Comparison of ENCODE assay signal across 10 cellular contexts in the genomic region with DNA sequence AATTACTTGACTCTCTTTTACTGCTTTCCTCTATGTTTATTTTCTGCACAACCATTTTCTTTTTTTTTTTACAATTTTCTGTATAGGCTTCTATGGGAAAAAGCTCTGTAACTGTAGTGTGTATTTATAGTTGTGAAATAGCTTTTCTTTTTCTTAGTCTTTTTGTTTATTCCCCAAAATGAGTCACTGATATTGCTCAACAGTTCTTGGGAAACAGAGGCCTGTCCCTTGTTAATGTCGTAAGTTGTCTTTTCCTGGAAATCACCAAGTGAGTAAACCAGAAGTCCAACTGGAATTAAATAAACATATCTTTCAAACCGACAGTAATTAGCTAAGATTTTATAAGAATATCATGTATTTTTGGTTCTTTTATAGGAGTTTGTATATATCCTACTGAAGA.
DNase-seq lines count a peak whose midpoint lies in the region; ATAC-seq, FAIRE-seq and TF ChIP-seq lines count a peak whose summit lies in the region.
"Had no signal": no experiment of that assay in that cellular context is flagged by ENCODE, and none has a peak within 500 bp of the region (broad histone marks: within the 10 kb centered on the region; RNA-seq: fewer than 3 reads in every experiment).

No MANE protein-coding gene starts in this region.

- H3K4me1 Mint-ChIP-seq in osteocyte (ENCODE audit: unreplicated experiment) (peaks cover 3% of the 10 kb centered on the region), mesothelial cell of epicardium (peaks cover 2% of the 10 kb centered on the region)
- H3K4me1 Mint-ChIP-seq: H9 had no signal

- no peaks in the 10 kb centered on the region for H3K9me3 Mint-ChIP-seq in osteocyte (ENCODE audit: unreplicated experiment)
- peaks cover under 1% of the 10 kb centered on the region for H3K9me3 Mint-ChIP-seq in mesothelial cell of epicardium

- DNase-seq in CD1c-positive myeloid dendritic cell (ENCODE audit: extremely low spot score), result peak; percentile 95
- DNase-seq in RCC 7860 (ENCODE audit: low spot score), result peak; percentile 14
- DNase-seq in fibroblast of lung (ENCODE audit: low read depth in 2 of 2), result peak; percentile 91 to 100
- no peak for DNase-seq in osteocyte (ENCODE audit: extremely low spot score, unreplicated experiment)
- no peak for DNase-seq in SJCRH30
- DNase-seq in OCI-M2 (lab: John Stamatoyannopoulos, UW; ENCODE audit: unreplicated experiment), result no peak
- DNase-seq in mesothelial cell of epicardium (ENCODE audit: low spot score in 2 of 2, unreplicated experiment in 2 of 2), result no peak
- DNase-seq: H9, NCI-H1930 had no signal

- H3K79me2 ChIP-seq in fibroblast of lung (ENCODE audit: control insufficient read depth, insufficient read depth, low read length), result no peaks in the 10 kb centered on the region

- no peak overlapping the region for H2AFZ ChIP-seq in fibroblast of lung (ENCODE audit: low read length)

- TF ChIP-seq CTCF in fibroblast of lung (conservative IDR thresholded peaks at IDR 0.05 in 1 of 2, IDR thresholded peaks at IDR 0.05 in 1 of 2; ENCODE audit: low read depth in 1 of 2, low read length in 2 of 2), result no peak
- TF ChIP-seq CTCF in osteocyte (IDR thresholded peaks at IDR 0.05), result no peak
- TF ChIP-seq CTCF in mesothelial cell of epicardium (IDR thresholded peaks at IDR 0.05; ENCODE audit: unreplicated experiment), result no peak

- H3K9me3 ChIP-seq in fibroblast of lung (ENCODE audit: control insufficient read depth, insufficient read depth, low read depth, low read length), result no peaks in the 10 kb centered on the region
- H3K9me3 ChIP-seq in SJCRH30 (replicated peaks), result peaks cover 3% of the 10 kb centered on the region; the same call in 1 of the 2 replicates

- H3K4me2 ChIP-seq in fibroblast of lung (ENCODE audit: extremely low read depth, insufficient read depth, low read length), result no peak overlapping the region

- no peak overlapping the region for H3K9ac ChIP-seq in fibroblast of lung (ENCODE audit: insufficient read depth, low read length)

- H3K27me3 ChIP-seq in fibroblast of lung (ENCODE audit: control insufficient read depth, insufficient read depth, low read length), result no peaks in the 10 kb centered on the region
- no peaks in the 10 kb centered on the region for H3K27me3 ChIP-seq in SJCRH30

- H3K36me3 ChIP-seq in fibroblast of lung (ENCODE audit: control insufficient read depth, insufficient read depth, low read length) (no peaks in the 10 kb centered on the region), SJCRH30 (no peaks in the 10 kb centered on the region)

- H3K27ac ChIP-seq in fibroblast of lung (ENCODE audit: insufficient read depth, low read length) (peak overlapping the region; percentile 68), SJCRH30 (no peak overlapping the region)

- peak overlapping the region; percentile 63 for H3K27ac Mint-ChIP-seq in osteocyte (ENCODE audit: unreplicated experiment)
- no peak overlapping the region for H3K27ac Mint-ChIP-seq in mesothelial cell of epicardium
- H3K27ac Mint-ChIP-seq: H9 had no signal

- FAIRE-seq in RCC 7860 (lab: Jason Lieb, UNC), result peak; percentile 38

- H3K27me3 Mint-ChIP-seq in osteocyte (ENCODE audit: unreplicated experiment) (peaks cover 10% of the 10 kb centered on the region), mesothelial cell of epicardium (ENCODE audit: low read depth) (no peaks in the 10 kb centered on the region)

- H3K4me3 ChIP-seq in fibroblast of lung (replicated peaks in 1 of 4; ENCODE audit: control extremely low read depth in 1 of 4, insufficient read depth in 1 of 4, low read depth in 3 of 4, low read length in 4 of 4), result no peak overlapping the region
- H3K4me3 ChIP-seq in SJCRH30, result no peak overlapping the region

- ATAC-seq in HG03045 (IDR thresholded peaks at IDR 0.05; ENCODE audit: unreplicated experiment), result no peak

- H4K20me1 ChIP-seq in fibroblast of lung (ENCODE audit: control insufficient read depth, extremely low read depth, insufficient read depth, low read length), result no peaks in the 10 kb centered on the region

- H3K36me3 Mint-ChIP-seq in osteocyte (ENCODE audit: unreplicated experiment), result no peaks in the 10 kb centered on the region
- no peaks in the 10 kb centered on the region for H3K36me3 Mint-ChIP-seq in mesothelial cell of epicardium

- H3K4me3 Mint-ChIP-seq in osteocyte (ENCODE audit: unreplicated experiment), result no peak overlapping the region
- no peak overlapping the region for H3K4me3 Mint-ChIP-seq in mesothelial cell of epicardium
- H3K4me3 Mint-ChIP-seq: H9 had no signal

- H3K4me1 ChIP-seq in fibroblast of lung (ENCODE audit: control insufficient read depth, extremely low read depth, insufficient read depth, low read length) (peaks cover 4% of the 10 kb centered on the region), SJCRH30 (no peaks in the 10 kb centered on the region)

Comparison
In these comparisons a context has a peak if more than half of its experiments do, and no peak if none do; other contexts are left out.
1. DNase-seq: peak in CD1c-positive myeloid dendritic cell (single experiment), RCC 7860 (single experiment) and fibroblast of lung (2 of 2); none in osteocyte (single experiment), SJCRH30 (0 of 2), OCI-M2 (single experiment) and mesothelial cell of epicardium (0 of 2).